In genomic region chr3:39158138-39158715, GRCh38 we compare ENCODE assay signal across 26 cellular contexts. TPM values are rescaled to one million over a fixed set of nuclear protein-coding genes. Genes with fewer than 3 reads are reported as not detected.
DNase-seq lines count a peak whose midpoint lies in the region; ATAC-seq, FAIRE-seq and TF ChIP-seq lines count a peak whose summit lies in the region.
"Had no signal": no experiment of that assay in that cellular context is flagged by ENCODE, and none has a peak within 500 bp of the region (broad histone marks: within the 10 kb centered on the region; RNA-seq: fewer than 3 reads in every experiment).

No MANE protein-coding gene starts in this region.

- H3K4me3 Mint-ChIP-seq in neural progenitor cell: peak overlapping the region; percentile 28
- H3K4me3 Mint-ChIP-seq: H9 had no signal

- peaks cover 7% of the 10 kb centered on the region for H3K27me3 Mint-ChIP-seq in neural progenitor cell (ENCODE audit: insufficient read depth, low read depth)
- H3K27me3 Mint-ChIP-seq: CD4-positive, alpha-beta memory T cell had no signal

- H3K27ac ChIP-seq in cardiac muscle cell: peak overlapping the region; percentile 59
- H3K27ac ChIP-seq in heart right ventricle: no peak overlapping the region
- peak overlapping the region; percentile 17 for H3K27ac ChIP-seq in hepatocyte
- no peak overlapping the region for H3K27ac ChIP-seq in neural progenitor cell
- no peak overlapping the region for H3K27ac ChIP-seq in kidney (ENCODE audit: low read depth in 2 of 2, low read length in 2 of 2)
- H3K27ac ChIP-seq: 22Rv1, BLaER1, Peyer's patch had no signal

- TF ChIP-seq CTCF in cardiac muscle cell (IDR thresholded peaks at IDR 0.05; ENCODE audit: low read depth, low read length): no peak
- TF ChIP-seq CTCF in heart right ventricle (IDR thresholded peaks at IDR 0.05): no peak
- no peak for TF ChIP-seq CTCF in hepatocyte (IDR thresholded peaks at IDR 0.05; ENCODE audit: poor library complexity)
- no peak for TF ChIP-seq CTCF in neural progenitor cell (IDR thresholded peaks at IDR 0.05)
- TF ChIP-seq CTCF in kidney (IDR thresholded peaks at IDR 0.05; ENCODE audit: borderline replicate concordance, extremely low read depth, insufficient read depth): no peak

- H3K9me2 ChIP-seq in hepatocyte (replicated peaks; ENCODE audit: insufficient read depth): no peaks in the 10 kb centered on the region

- peaks cover 6% of the 10 kb centered on the region for H3K4me1 ChIP-seq in cardiac muscle cell (ENCODE audit: low read depth)
- peaks cover 0 to 10% (median 9%) of the 10 kb centered on the region in 9 donors for H3K4me1 ChIP-seq in heart right ventricle
- H3K4me1 ChIP-seq in hepatocyte (ENCODE audit: insufficient read depth): peaks cover 27% of the 10 kb centered on the region
- peaks cover 32% of the 10 kb centered on the region for H3K4me1 ChIP-seq in neural progenitor cell
- H3K4me1 ChIP-seq in kidney (ENCODE audit: control insufficient read depth in 1 of 2, insufficient read depth in 1 of 2, low read depth in 1 of 2, low read length in 2 of 2): peaks cover 7 to 9% of the 10 kb centered on the region in 2 donors

- H3K4me2 ChIP-seq in hepatocyte: no peak overlapping the region
- H3K4me2 ChIP-seq in neural progenitor cell: peak overlapping the region; percentile 70
- H3K4me2 ChIP-seq: BLaER1 had no signal

- no peak overlapping the region for H3K4me3 ChIP-seq in cardiac muscle cell
- H3K4me3 ChIP-seq in heart right ventricle: no peak overlapping the region
- no peak overlapping the region for H3K4me3 ChIP-seq in hepatocyte
- no peak overlapping the region for H3K4me3 ChIP-seq in neural progenitor cell
- H3K4me3 ChIP-seq in kidney (ENCODE audit: low read length in 2 of 2): no peak overlapping the region
- H3K4me3 ChIP-seq: BLaER1, Peyer's patch had no signal

- H3K36me3 ChIP-seq in cardiac muscle cell: no peaks in the 10 kb centered on the region
- H3K36me3 ChIP-seq in heart right ventricle: no peaks in the 10 kb centered on the region
- no peaks in the 10 kb centered on the region for H3K36me3 ChIP-seq in hepatocyte (replicated peaks; ENCODE audit: insufficient read depth, low read depth)
- no peaks in the 10 kb centered on the region for H3K36me3 ChIP-seq in neural progenitor cell
- H3K36me3 ChIP-seq in kidney (ENCODE audit: control insufficient read depth in 1 of 2, insufficient read depth in 2 of 2, low read length in 2 of 2): no peaks in the 10 kb centered on the region
- H3K36me3 ChIP-seq: BLaER1, Peyer's patch had no signal

- H3K9ac ChIP-seq in neural progenitor cell (no peak overlapping the region), kidney (ENCODE audit: low read length in 2 of 2) (no peak overlapping the region)
- H3K9ac ChIP-seq: BLaER1 had no signal

- H2AFZ ChIP-seq in hepatocyte (no peak overlapping the region), neural progenitor cell (replicated peaks) (no peak overlapping the region)

- no peak for ATAC-seq in heart right ventricle
- ATAC-seq: SK-N-SH treated with all-trans-retinoic acid at 6 μM for 48 hours had no signal

- 62 to 67% methylated on average over 5 of the region's 5 CpGs for WGBS in heart right ventricle, 2 donors
- WGBS in hepatocyte (ENCODE audit: low lambda C conversion rate, missing lambda C conversion rate): 28% methylated on average over 5 of the region's 5 CpGs

- FAIRE-seq in kidney (lab: Jason Lieb, UNC): no peak

- peak overlapping the region; percentile 72 for H3K27ac Mint-ChIP-seq in neural progenitor cell
- H3K27ac Mint-ChIP-seq: H9 had no signal

- no peaks in the 10 kb centered on the region for H4K20me1 ChIP-seq in hepatocyte (ENCODE audit: insufficient read depth, poor library complexity, severe bottlenecking)
- H4K20me1 ChIP-seq in neural progenitor cell (ENCODE audit: low read depth): no peaks in the 10 kb centered on the region

- no peak for DNase-seq in cardiac muscle cell (ENCODE audit: low read depth in 1 of 2, low spot score in 1 of 2)
- no peak for DNase-seq in heart right ventricle
- DNase-seq in hepatocyte (ENCODE audit: low spot score): no peak
- DNase-seq in neural progenitor cell (ENCODE audit: low spot score): peak; percentile 77
- no peak for DNase-seq in stimulated activated CD4-positive, alpha-beta T cell treated with anti-CD3 and anti-CD28 coated beads, Interleukin-4, amount 100 ng/mL, for 1 hour
- no peak for DNase-seq in kidney
- DNase-seq in DMS53 (lab: John Stamatoyannopoulos, UW): no peak
- no peak for DNase-seq in DMS53 treated with DMSO at 0.1 percent for 48 hours (lab: John Stamatoyannopoulos, UW; ENCODE audit: unreplicated experiment)
- DNase-seq: ACHN; Caco-2; CD4-positive, alpha-beta memory T cell; GDM1; H9; MM.1S; NCI-H1048; NCI-H1436 treated with DMSO at 0.1 percent for 48 hours; NCI-H1930; NCI-H2227 treated with DMSO at 0.1 percent for 48 hours; NCI-H510A treated with DMSO at 0.1 percent for 48 hours; NCI-H748 treated with DMSO at 0.1 percent for 48 hours; Peyer's patch had no signal

- H3K4me1 Mint-ChIP-seq in neural progenitor cell: peaks cover 37% of the 10 kb centered on the region

- peaks cover 22% of the 10 kb centered on the region for H3F3A ChIP-seq in neural progenitor cell (ENCODE audit: low read depth)

- intact Hi-C loops in heart right ventricle (cut with DNase I) (no loop called here), kidney (cut with DNase I) (no loop called here)

- no peaks in the 10 kb centered on the region for H3K36me3 Mint-ChIP-seq in neural progenitor cell
- H3K36me3 Mint-ChIP-seq: CD4-positive, alpha-beta memory T cell had no signal

- no peaks in the 10 kb centered on the region for H3K9me3 Mint-ChIP-seq in neural progenitor cell
- H3K9me3 Mint-ChIP-seq: CD4-positive, alpha-beta memory T cell had no signal

- H3K9me3 ChIP-seq in cardiac muscle cell (ENCODE audit: low read depth): no peaks in the 10 kb centered on the region
- H3K9me3 ChIP-seq in heart right ventricle: peaks cover 0 to 2% (median 0%) of the 10 kb centered on the region in 11 donors
- H3K9me3 ChIP-seq in hepatocyte (ENCODE audit: low read depth): no peaks in the 10 kb centered on the region
- no peaks in the 10 kb centered on the region for H3K9me3 ChIP-seq in neural progenitor cell (ENCODE audit: low read depth)
- H3K9me3 ChIP-seq in kidney (ENCODE audit: control insufficient read depth in 1 of 2, low read length in 2 of 2): no peaks in the 10 kb centered on the region
- H3K9me3 ChIP-seq: BLaER1, Caco-2, Peyer's patch had no signal

- H3K79me2 ChIP-seq in hepatocyte: peaks cover under 1% of the 10 kb centered on the region
- H3K79me2 ChIP-seq in neural progenitor cell (ENCODE audit: low read depth): no peaks in the 10 kb centered on the region

- no peaks in the 10 kb centered on the region for H3K27me3 ChIP-seq in cardiac muscle cell
- H3K27me3 ChIP-seq in heart right ventricle: no peaks in the 10 kb centered on the region
- H3K27me3 ChIP-seq in hepatocyte: no peaks in the 10 kb centered on the region
- H3K27me3 ChIP-seq in neural progenitor cell: no peaks in the 10 kb centered on the region
- H3K27me3 ChIP-seq: BLaER1, Peyer's patch had no signal

RNA-seq across cellular contexts. Expression of gene CSRNP1, which starts 4.8 kb away (rescaled TPM):
- total RNA-seq in cardiac muscle cell (11.0 and 13.6 TPM in 2 replicates), heart right ventricle (10 to 100 TPM in 9 of 10 donors, 1 to 10 TPM in 1; 7.4 to 46.3 (median 17.7) TPM), hepatocyte (71.6 and 78.7 TPM in 2 replicates), neural progenitor cell (ENCODE audit: low replicate concordance) (1.9 and 6.5 TPM in 2 replicates), kidney (21.6 TPM)
- polyA plus RNA-seq in cardiac muscle cell (9.6 and 11.7 TPM in 2 replicates), heart right ventricle (10 to 100 TPM; 14.1 to 28.1 TPM), hepatocyte (112 and 115 TPM in 2 replicates), kidney (ENCODE audit: insufficient read depth, low read depth, low replicate concordance) (16.5 TPM)

RNA-seq across cellular contexts. Expression of gene XIRP1, which starts 34.2 kb away (rescaled TPM):
- 195 and 315 TPM in 2 replicates for total RNA-seq in cardiac muscle cell
- 136 and 199 TPM in 2 replicates for polyA plus RNA-seq in cardiac muscle cell
- total RNA-seq in heart right ventricle: 1,000 to 10,000 TPM in 2 of 10 donors, 100 to 1,000 TPM in 8; 277 to 1,691 (median 608) TPM
- polyA plus RNA-seq in heart right ventricle: 100 to 1,000 TPM; 404 to 586 TPM
- 0.10 TPM in 1 of 2 replicates, not detected in the other for total RNA-seq in hepatocyte
- polyA plus RNA-seq in hepatocyte: 1.4 TPM in 1 of 2 replicates, not detected in the other
- total RNA-seq in neural progenitor cell (ENCODE audit: low replicate concordance): not detected in 2 replicates
- total RNA-seq in kidney: 0.09 TPM
- not detected for polyA plus RNA-seq in kidney (ENCODE audit: insufficient read depth, low read depth, low replicate concordance)
- total RNA-seq: Caco-2; CD4-positive, alpha-beta memory T cell; Daoy; H9; OCI-LY7 had no signal

RNA-seq across cellular contexts. Expression of gene TTC21A, which starts 50.7 kb away (rescaled TPM):
- total RNA-seq in cardiac muscle cell: 2.7 and 3.1 TPM in 2 replicates
- polyA plus RNA-seq in cardiac muscle cell: 2.9 and 4.2 TPM in 2 replicates
- 1 to 10 TPM; 1.1 to 3.1 (median 1.5) TPM for total RNA-seq in heart right ventricle
- 1 to 10 TPM in 1 of 2 donors, under 1 TPM in 1; 0.80 to 7.5 TPM for polyA plus RNA-seq in heart right ventricle
- total RNA-seq in hepatocyte: 1.2 and 3.7 TPM in 2 replicates
- polyA plus RNA-seq in hepatocyte: 6.5 and 7.6 TPM in 2 replicates
- total RNA-seq in neural progenitor cell (ENCODE audit: low replicate concordance): 1.2 and 2.3 TPM in 2 replicates
- total RNA-seq in kidney: 14.1 TPM
- polyA plus RNA-seq in kidney (ENCODE audit: insufficient read depth, low read depth, low replicate concordance): 4.8 TPM

RNA-seq across cellular contexts. Expression of gene GORASP1, which starts 50.8 kb away (rescaled TPM):
- total RNA-seq in cardiac muscle cell (128 and 135 TPM in 2 replicates), heart right ventricle (10 to 100 TPM; 35.8 to 54.2 (median 41.1) TPM), hepatocyte (38.0 and 48.6 TPM in 2 replicates), neural progenitor cell (ENCODE audit: low replicate concordance) (18.0 and 38.5 TPM in 2 replicates), kidney (70.9 TPM)
- polyA plus RNA-seq in cardiac muscle cell (69.3 and 70.3 TPM in 2 replicates), heart right ventricle (10 to 100 TPM; 28.4 to 37.2 TPM), hepatocyte (42.0 and 49.0 TPM in 2 replicates), kidney (ENCODE audit: insufficient read depth, low read depth, low replicate concordance) (38.8 TPM)

Comparison
In these comparisons a context has a peak if more than half of its experiments do, and no peak if none do; other contexts are left out.
1. H3K27ac ChIP-seq: peak in cardiac muscle cell (single experiment) and hepatocyte (single experiment); none in heart right ventricle (0 of 10), neural progenitor cell (single experiment) and kidney (0 of 2).
2. RNA of gene XIRP1, which starts 34.2 kb away (total RNA-seq): 277 to 1,691 TPM in heart right ventricle and 195 to 315 TPM in cardiac muscle cell; 0.10 TPM in hepatocyte, 0.09 TPM in kidney (single experiment) and not detected in neural progenitor cell; every median in the first group is over 100 times any median in the second.